ENCODE assay signal across 12 cellular contexts in the genomic region with DNA sequence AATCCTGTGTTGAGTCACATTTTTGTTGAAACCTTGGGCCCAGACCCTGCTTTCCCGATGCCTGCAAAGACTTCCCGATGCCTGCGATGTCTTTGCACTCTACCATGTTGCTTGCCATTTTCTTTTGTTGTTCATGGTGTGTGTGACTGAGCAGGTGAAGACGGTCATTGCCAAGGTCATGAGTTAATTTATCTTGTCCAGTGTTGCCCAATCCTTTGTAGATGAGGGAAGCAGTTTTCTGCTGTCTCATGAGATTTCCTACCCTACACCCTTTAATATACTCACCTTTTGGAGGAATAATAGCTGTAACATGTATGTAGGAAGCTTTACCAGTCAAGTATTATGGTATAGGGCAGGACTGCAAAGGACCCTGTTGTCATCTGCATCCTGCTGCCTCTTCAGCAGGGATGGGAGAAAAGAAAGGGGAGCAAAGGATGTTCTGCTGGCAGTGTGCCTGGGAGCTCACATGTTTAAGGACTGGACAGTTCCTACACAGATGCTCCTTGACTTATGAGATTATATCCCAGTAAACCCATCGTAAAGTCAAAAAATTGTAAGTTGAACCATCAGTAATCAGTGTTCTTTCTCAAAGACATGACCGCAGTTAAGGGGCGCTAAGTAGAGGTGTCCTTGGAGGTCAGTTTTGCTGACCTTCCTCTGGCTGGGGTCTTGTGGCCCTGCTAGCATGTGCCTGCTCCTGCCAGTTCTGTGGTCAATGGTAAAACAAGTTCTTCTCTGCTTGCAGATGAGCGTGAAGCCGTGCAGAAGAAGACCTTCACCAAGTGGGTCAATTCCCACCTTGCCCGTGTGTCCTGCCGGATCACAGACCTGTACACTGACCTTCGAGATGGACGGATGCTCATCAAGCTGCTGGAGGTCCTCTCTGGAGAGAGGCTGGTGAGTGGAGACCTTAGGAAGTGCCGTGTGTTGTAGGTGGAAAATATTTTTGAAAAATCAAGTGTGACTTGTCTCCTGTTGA.
A peak's percentile ranks its signal among the peaks of the same experiment; 100 is the strongest.
DNase-seq lines count a peak whose midpoint lies in the region; ATAC-seq and TF ChIP-seq lines count a peak whose summit lies in the region.
"Had no signal": no experiment of that assay in that cellular context is flagged by ENCODE, and none has a peak within 500 bp of the region (broad histone marks: within the 10 kb centered on the region; RNA-seq: fewer than 3 reads in every experiment).

No MANE protein-coding gene starts in this region.

- H3K9me3 ChIP-seq in right cardiac atrium (ENCODE audit: control insufficient read depth, low read length) (no peaks in the 10 kb centered on the region), prostate gland (no peaks in the 10 kb centered on the region)

- no peaks in the 10 kb centered on the region for H3K27me3 ChIP-seq in right cardiac atrium (ENCODE audit: control insufficient read depth, insufficient read depth)
- H3K27me3 ChIP-seq in H7 (ENCODE audit: control insufficient read depth, insufficient read depth, low read length): no peaks in the 10 kb centered on the region
- H3K27me3 ChIP-seq in prostate gland (replicated peaks; ENCODE audit: insufficient read depth): no peaks in the 10 kb centered on the region

- H3K4me1 Mint-ChIP-seq in T-helper 2 cell treated with Interferon-gamma antibody and Interleukin-4, amounts not matched to agents 5 μg/mL and 100 μg/mL, for 36 hours (ENCODE audit: low read depth): peaks cover 85% of the 10 kb centered on the region
- peaks cover 60% of the 10 kb centered on the region for H3K4me1 Mint-ChIP-seq in activated T-helper 17 cell treated with anti-CD3 and anti-CD28 coated beads, Interleukin-2, amount 50 U/mL, for 72 hours
- H3K4me1 Mint-ChIP-seq in stimulated activated naive B cell treated with anti-CD40 and anti-IgM and Interleukin-4, amounts not matched to agents 10 μg/mL and 1 μg/mL and 100 μg/mL, for 72 hours: peaks cover 67 to 90% of the 10 kb centered on the region in 2 donors

- no peak for TF ChIP-seq POLR2A in prostate gland (IDR thresholded peaks at IDR 0.05)

- no peak for ATAC-seq in activated T-helper 17 cell treated with anti-CD3 and anti-CD28 coated beads, Interleukin-2, amount 50 U/mL, for 72 hours (replicated peaks)
- ATAC-seq in right cardiac atrium (no peak), HG02623 (IDR thresholded peaks at IDR 0.05; ENCODE audit: unreplicated experiment) (no peak)
- no peak for ATAC-seq in stimulated activated naive B cell treated with anti-CD40 and anti-IgM and Interleukin-4, amounts not matched to agents 10 μg/mL and 1 μg/mL and 100 μg/mL, for 72 hours (replicated peaks)

- no peaks in the 10 kb centered on the region for H3K9me3 Mint-ChIP-seq in T-helper 2 cell treated with Interferon-gamma antibody and Interleukin-4, amounts not matched to agents 5 μg/mL and 100 μg/mL, for 36 hours
- no peaks in the 10 kb centered on the region for H3K9me3 Mint-ChIP-seq in activated T-helper 17 cell treated with anti-CD3 and anti-CD28 coated beads, Interleukin-2, amount 50 U/mL, for 72 hours
- H3K9me3 Mint-ChIP-seq in stimulated activated naive B cell treated with anti-CD40 and anti-IgM and Interleukin-4, amounts not matched to agents 10 μg/mL and 1 μg/mL and 100 μg/mL, for 72 hours: no peaks in the 10 kb centered on the region

- H3K36me3 ChIP-seq in H7 (replicated peaks; ENCODE audit: control insufficient read depth, insufficient read depth, low read length) (peaks cover 1% of the 10 kb centered on the region), prostate gland (no peaks in the 10 kb centered on the region)

- H3K4me1 ChIP-seq in right cardiac atrium (ENCODE audit: control insufficient read depth, insufficient read depth, low read length) (peaks cover 56% of the 10 kb centered on the region), prostate gland (replicated peaks) (peaks cover 7% of the 10 kb centered on the region)

- peaks cover 54% of the 10 kb centered on the region for H3K36me3 Mint-ChIP-seq in T-helper 2 cell treated with Interferon-gamma antibody and Interleukin-4, amounts not matched to agents 5 μg/mL and 100 μg/mL, for 36 hours (ENCODE audit: low read depth)
- peaks cover 16% of the 10 kb centered on the region for H3K36me3 Mint-ChIP-seq in activated T-helper 17 cell treated with anti-CD3 and anti-CD28 coated beads, Interleukin-2, amount 50 U/mL, for 72 hours (ENCODE audit: low read depth)
- peaks cover 32 to 42% of the 10 kb centered on the region in 2 donors for H3K36me3 Mint-ChIP-seq in stimulated activated naive B cell treated with anti-CD40 and anti-IgM and Interleukin-4, amounts not matched to agents 10 μg/mL and 1 μg/mL and 100 μg/mL, for 72 hours

- WGBS in right cardiac atrium: 95% methylated on average over 14 of the region's 14 CpGs
- 94% methylated on average over 14 of the region's 14 CpGs for WGBS in prostate gland

- no peak for TF ChIP-seq CTCF in prostate gland (IDR thresholded peaks at IDR 0.05)

- intact Hi-C loops in right cardiac atrium (cut with DNase I): no loop called here
- intact Hi-C loops in prostate gland (cut with DNase I): no loop called here

- H3K27me3 Mint-ChIP-seq in T-helper 2 cell treated with Interferon-gamma antibody and Interleukin-4, amounts not matched to agents 5 μg/mL and 100 μg/mL, for 36 hours (ENCODE audit: low read depth): no peaks in the 10 kb centered on the region
- H3K27me3 Mint-ChIP-seq in activated T-helper 17 cell treated with anti-CD3 and anti-CD28 coated beads, Interleukin-2, amount 50 U/mL, for 72 hours: no peaks in the 10 kb centered on the region
- H3K27me3 Mint-ChIP-seq in stimulated activated naive B cell treated with anti-CD40 and anti-IgM and Interleukin-4, amounts not matched to agents 10 μg/mL and 1 μg/mL and 100 μg/mL, for 72 hours: no peaks in the 10 kb centered on the region

- no peak overlapping the region for H3K4me3 Mint-ChIP-seq in T-helper 2 cell treated with Interferon-gamma antibody and Interleukin-4, amounts not matched to agents 5 μg/mL and 100 μg/mL, for 36 hours
- peak overlapping the region; percentile 93 for H3K4me3 Mint-ChIP-seq in activated T-helper 17 cell treated with anti-CD3 and anti-CD28 coated beads, Interleukin-2, amount 50 U/mL, for 72 hours
- no peak overlapping the region for H3K4me3 Mint-ChIP-seq in stimulated activated naive B cell treated with anti-CD40 and anti-IgM and Interleukin-4, amounts not matched to agents 10 μg/mL and 1 μg/mL and 100 μg/mL, for 72 hours

- H3K4me3 ChIP-seq in right cardiac atrium (ENCODE audit: low read length) (no peak overlapping the region), H7 (ENCODE audit: insufficient read depth, low read depth, low read length) (no peak overlapping the region), prostate gland (no peak overlapping the region)

- H3K27ac ChIP-seq in right cardiac atrium (ENCODE audit: low read length) (peak overlapping the region; percentile 48), prostate gland (no peak overlapping the region)

- no peak for DNase-seq in T-helper 2 cell treated with Interferon-gamma antibody and Interleukin-4, amounts not matched to agents 5 μg/mL and 100 μg/mL, for 36 hours (ENCODE audit: low spot score)
- no peak for DNase-seq in T-helper 2 cell
- DNase-seq in right cardiac atrium: no peak
- DNase-seq in stimulated activated naive B cell treated with anti-CD40 and anti-IgM and Interleukin-4, amounts not matched to agents 10 μg/mL and 1 μg/mL and 100 μg/mL, for 72 hours: no peak
- no peak for DNase-seq in H7
- no peak for DNase-seq in prostate gland (ENCODE audit: low spot score)
- DNase-seq: activated T-cell treated with anti-CD3 and anti-CD28 coated beads, Interleukin-2, amount 50 U/mL, for 1 hour; central memory CD4-positive, alpha-beta T cell; NCI-H2107; OCI-M1 had no signal

- H3K27ac Mint-ChIP-seq in T-helper 2 cell treated with Interferon-gamma antibody and Interleukin-4, amounts not matched to agents 5 μg/mL and 100 μg/mL, for 36 hours: peak overlapping the region; percentile 67
- no peak overlapping the region for H3K27ac Mint-ChIP-seq in activated T-helper 17 cell treated with anti-CD3 and anti-CD28 coated beads, Interleukin-2, amount 50 U/mL, for 72 hours
- H3K27ac Mint-ChIP-seq in stimulated activated naive B cell treated with anti-CD40 and anti-IgM and Interleukin-4, amounts not matched to agents 10 μg/mL and 1 μg/mL and 100 μg/mL, for 72 hours: peak overlapping the region; percentile 56
